8 cellular contexts compared by ENCODE assay signal in genomic region chr13:60164490-60164889, GRCh38. TPM values are rescaled to one million over a fixed set of nuclear protein-coding genes. Genes with fewer than 3 reads are reported as not detected.
DNase-seq lines count a peak whose midpoint lies in the region; ATAC-seq and TF ChIP-seq lines count a peak whose summit lies in the region.

No MANE protein-coding gene starts in this region.

- peak overlapping the region; percentile 94 for H3K4me3 Mint-ChIP-seq in MCF 10A (ENCODE audit: unreplicated experiment)

- 25% methylated on average over 1 of the region's 1 CpG for WGBS in liver

- intact Hi-C loops in Right ventricle myocardium inferior (cut with DNase I): loop anchor here (1.0 to 10.0 kb wide), 2 partner anchors 232 to 270 kb away; no protein-coding TSS in a partner anchor
- intact Hi-C loops in cardiac septum (cut with DNase I): loop anchor here (10.0 kb wide), 1 partner anchor 230 kb away; the partner anchor contains the start of gene TDRD3
- intact Hi-C loops in MCF 10A (cut with micrococcal nuclease): loop anchor here (10.0 kb wide), 2 partner anchors 230 to 270 kb away; partner anchors contain the start of gene TDRD3
- intact Hi-C loops in tibial artery (cut with DNase I; ENCODE audit: low total_unique reads): no loop called here

- H3K4me3 ChIP-seq in liver (ENCODE audit: low read depth in 1 of 3, low read length in 3 of 3): peak overlapping the region; percentile 74 to 88 (median 79)
- peak overlapping the region; percentile 63 to 74 for H3K4me3 ChIP-seq in tibial artery

- CTCF ChIA-PET in MCF 10A (lab: Yijun Ruan, JAX): interaction anchor here (0.6 to 0.9 kb wide), 4 partner anchors 147 to 773 kb away, joined by 3 read pairs; no protein-coding TSS in a partner anchor

- H3K9ac ChIP-seq in liver (ENCODE audit: low read depth in 1 of 2, low read length in 2 of 2): peak overlapping the region; percentile 68 to 93

- no peak for TF ChIP-seq RAD21 in liver (IDR thresholded peaks at IDR 0.05)

- H3K4me1 ChIP-seq in liver (ENCODE audit: control insufficient read depth in 4 of 4, insufficient read depth in 4 of 4, low read length in 3 of 4): peaks cover 3 to 6% (median 5%) of the 10 kb centered on the region in 4 donors
- H3K4me1 ChIP-seq in tibial artery: peaks cover 0 to 27% (median 11%) of the 10 kb centered on the region in 4 donors

- H3K9me3 ChIP-seq in liver (ENCODE audit: control insufficient read depth in 4 of 4, low read length in 3 of 4): no peaks in the 10 kb centered on the region
- H3K9me3 ChIP-seq in tibial artery: no peaks in the 10 kb centered on the region

- H3K4me1 Mint-ChIP-seq in MCF 10A (ENCODE audit: insufficient read depth, unreplicated experiment): peaks cover 39% of the 10 kb centered on the region

- H3K27me3 ChIP-seq in liver (ENCODE audit: control insufficient read depth in 4 of 4, insufficient read depth in 4 of 4, low read length in 3 of 4) (no peaks in the 10 kb centered on the region), tibial artery (no peaks in the 10 kb centered on the region)

- H3K27me3 Mint-ChIP-seq in MCF 10A (ENCODE audit: insufficient read depth, unreplicated experiment): no peaks in the 10 kb centered on the region

- TF ChIP-seq CTCF in MCF 10A (IDR thresholded peaks at IDR 0.05; ENCODE audit: unreplicated experiment) (no peak), liver (IDR thresholded peaks at IDR 0.05; ENCODE audit: low read depth, low read length, missing input control) (no peak), tibial artery (IDR thresholded peaks at IDR 0.05) (no peak)

- H3K27ac ChIP-seq in liver (ENCODE audit: low read depth in 1 of 2, low read length in 2 of 2) (peak overlapping the region; percentile 85 to 86), tibial artery (peak overlapping the region; percentile 73 to 92)

- no peak for DNase-seq in Right ventricle myocardium inferior (ENCODE audit: missing footprints)
- DNase-seq in cardiac septum (ENCODE audit: low spot score): no peak
- no peak for DNase-seq in MCF 10A (ENCODE audit: unreplicated experiment)
- no peak for DNase-seq in tibial artery

- H3K36me3 Mint-ChIP-seq in MCF 10A (ENCODE audit: insufficient read depth, unreplicated experiment): peaks cover 4% of the 10 kb centered on the region

- no peaks in the 10 kb centered on the region for H3K9me3 Mint-ChIP-seq in MCF 10A (ENCODE audit: unreplicated experiment)

- peak overlapping the region; percentile 77 for H3K27ac Mint-ChIP-seq in MCF 10A (ENCODE audit: low read depth, unreplicated experiment)

- no peaks in the 10 kb centered on the region for H3K36me3 ChIP-seq in liver (ENCODE audit: control insufficient read depth in 4 of 4, insufficient read depth in 3 of 4, low read depth in 1 of 4, low read length in 3 of 4)
- H3K36me3 ChIP-seq in tibial artery: no peaks in the 10 kb centered on the region

- POLR2A ChIA-PET in MCF 10A (lab: Yijun Ruan, JAX): interaction anchor here (0.5 to 4.3 kb wide), 22 partner anchors 9 to 673 kb away, joined by 3 to 32 read pairs (median 4); partner anchors contain the start of gene TDRD3

- ATAC-seq in Right ventricle myocardium inferior (peak; percentile 24), GM21576 (IDR thresholded peaks at IDR 0.05; ENCODE audit: unreplicated experiment) (no peak), HG02973 (IDR thresholded peaks at IDR 0.05; ENCODE audit: unreplicated experiment) (no peak), HG03342 (IDR thresholded peaks at IDR 0.05; ENCODE audit: unreplicated experiment) (no peak)

- no TSS peak for BruUV-seq in MCF 10A (replicated peaks; lab: Mats Ljungman, UMichigan)

TF ChIP-seq in liver, 16 proteins besides CTCF, POLR2A, EP300 and RAD21:
- TF ChIP-seq FOXA1 (IDR thresholded peaks at IDR 0.05): no peak
- peak in 1 of 2 donors; percentile 49 for TF ChIP-seq RXRA (IDR thresholded peaks at IDR 0.05)
- no peak for TF ChIP-seq REST (IDR thresholded peaks at IDR 0.05)
- peak; percentile 6 for TF ChIP-seq YY1 (IDR thresholded peaks at IDR 0.05)

RNA-seq across cellular contexts. Expression of gene DIAPH3, which starts 0.8 kb away (rescaled TPM):
- total RNA-seq in Right ventricle myocardium inferior (0.46 TPM), cardiac septum (0.38 TPM), MCF 10A (2022) (21.2 and 34.7 TPM in 2 replicates), liver (10 to 100 TPM in 1 of 2 donors, under 1 TPM in 1; 0.08 to 11.1 TPM)
- polyA plus RNA-seq in liver: under 1 TPM; 0.22 to 0.31 TPM
